In genomic region chr10:94607111-94607510, GRCh38 we compare ENCODE assay signal across 11 cellular contexts.
DNase-seq lines count a peak whose midpoint lies in the region; ATAC-seq lines count a peak whose summit lies in the region.
"Had no signal": no experiment of that assay in that cellular context is flagged by ENCODE, and none has a peak within 500 bp of the region (broad histone marks: within the 10 kb centered on the region; RNA-seq: fewer than 3 reads in every experiment).

No MANE protein-coding gene starts in this region.

- peaks cover 20% of the 10 kb centered on the region for H3K36me3 Mint-ChIP-seq in T-cell

- DNase-seq in T-cell (no peak), superior temporal gyrus (ENCODE audit: extremely low spot score) (no peak), H7 (no peak), left colon (no peak)
- DNase-seq: anterior cingulate cortex; CD8-positive, alpha-beta T cell; NCI-H2227 treated with DMSO at 0.1 percent for 48 hours had no signal

- H3K4me3 ChIP-seq in H7 (ENCODE audit: insufficient read depth, low read depth, low read length), result no peak overlapping the region

- peaks cover 17% of the 10 kb centered on the region for H3K36me3 ChIP-seq in H7 (replicated peaks; ENCODE audit: control insufficient read depth, insufficient read depth, low read length)

- no peaks in the 10 kb centered on the region for H3K27me3 Mint-ChIP-seq in T-cell

- H3K27me3 ChIP-seq in H7 (ENCODE audit: control insufficient read depth, insufficient read depth, low read length), result no peaks in the 10 kb centered on the region

- ATAC-seq in GM18499 (IDR thresholded peaks at IDR 0.05; ENCODE audit: insufficient read depth, unreplicated experiment) (peak; percentile 63), GM19324 (IDR thresholded peaks at IDR 0.05; ENCODE audit: low FRiP score, unreplicated experiment) (peak; percentile 52), HG02678 (IDR thresholded peaks at IDR 0.05; ENCODE audit: unreplicated experiment) (peak; percentile 88), HG03457 (IDR thresholded peaks at IDR 0.05; ENCODE audit: unreplicated experiment) (peak; percentile 75), T-cell (replicated peaks in 1 of 4) (no peak), left colon (no peak)
- ATAC-seq: CD8-positive, alpha-beta T cell had no signal

- no peak overlapping the region for H3K4me3 Mint-ChIP-seq in T-cell
- H3K4me3 Mint-ChIP-seq: CD8-positive, alpha-beta T cell had no signal

- no peaks in the 10 kb centered on the region for H3K9me3 Mint-ChIP-seq in T-cell
- H3K9me3 Mint-ChIP-seq: CD8-positive, alpha-beta T cell had no signal

- CTCF ChIA-PET in T-cell (lab: Charles Lee), result no interaction called here

- intact Hi-C loops in left colon (cut with DNase I, micrococcal nuclease), result no loop called here

- no peak overlapping the region for H3K27ac Mint-ChIP-seq in T-cell
- H3K27ac Mint-ChIP-seq: CD8-positive, alpha-beta T cell had no signal

- POLR2A ChIA-PET in T-cell (lab: Charles Lee), result no interaction called here

- H3K4me1 Mint-ChIP-seq in T-cell, result no peaks in the 10 kb centered on the region

Comparison
In these comparisons a context has a peak if more than half of its experiments do, and no peak if none do; other contexts are left out.
1. ATAC-seq: peak in GM18499 (single experiment), GM19324 (single experiment), HG02678 (single experiment) and HG03457 (single experiment); none in T-cell (0 of 4) and left colon (single experiment).